30 cellular contexts compared by ENCODE assay signal in the genomic region with DNA sequence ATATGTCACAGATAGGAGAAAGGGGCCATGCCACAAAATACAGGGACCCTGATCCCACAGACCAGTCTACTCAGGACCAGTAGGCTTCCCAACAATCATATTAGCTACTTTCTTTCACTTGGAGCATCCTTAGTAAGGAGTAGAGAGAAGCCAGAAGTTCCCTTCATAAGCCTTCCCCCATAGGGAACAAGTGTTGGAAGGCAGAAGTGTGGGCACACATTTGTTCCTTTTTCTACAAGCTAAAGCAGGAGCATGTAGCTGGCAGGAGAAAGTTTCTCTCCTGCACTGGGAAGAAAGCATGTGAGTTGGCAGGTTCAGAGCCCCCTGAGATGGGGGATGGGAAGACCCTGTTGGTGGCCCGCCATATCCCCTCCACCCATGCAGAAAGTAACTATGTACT.
"Had no signal": no experiment of that assay in that cellular context is flagged by ENCODE, and none has a peak within 500 bp of the region (broad histone marks: within the 10 kb centered on the region; RNA-seq: fewer than 3 reads in every experiment).

No MANE protein-coding gene starts in this region.

- H3K4me2 ChIP-seq: smooth muscle cell had no signal

- H3K27me3 Mint-ChIP-seq: activated CD4-positive, alpha-beta T cell treated with anti-CD3 and anti-CD28 coated beads for 36 hours; activated naive CD8-positive, alpha-beta T cell; brain; naive thymus-derived CD8-positive, alpha-beta T cell had no signal

- H3K9me3 Mint-ChIP-seq: brain; effector memory CD8-positive, alpha-beta T cell; mesothelial cell of epicardium; naive thymus-derived CD8-positive, alpha-beta T cell; neural crest cell; T-helper 1 cell treated with Interleukin-12 subunit alpha and Interleukin-12 subunit beta and Interleukin-4 antibody, amounts not matched to agents 30 μg/mL and 1 μg/mL, for 36 hours had no signal

- H3K4me1 ChIP-seq: colonic mucosa, parathyroid adenoma, psoas muscle, uterus had no signal

- ATAC-seq: activated CD4-positive, alpha-beta T cell treated with anti-CD3 and anti-CD28 coated beads for 36 hours; effector memory CD8-positive, alpha-beta T cell; left cardiac atrium; left ventricle myocardium superior; naive thymus-derived CD8-positive, alpha-beta T cell; psoas muscle; stimulated activated naive CD8-positive, alpha-beta T cell treated with anti-CD3 and anti-CD28 coated beads, Interleukin-15, Interleukin-2, amounts not matched to agents 100 U/mL and 50 U/mL, for 24 hours had no signal

- FAIRE-seq: keratinocyte had no signal

- H3K9me3 ChIP-seq: colonic mucosa, psoas muscle, testis, transverse colon, uterus had no signal

- H3K4me1 Mint-ChIP-seq: activated CD4-positive, alpha-beta T cell treated with anti-CD3 and anti-CD28 coated beads for 36 hours had no signal

- H2AFZ ChIP-seq: parathyroid adenoma had no signal

- H3K27ac Mint-ChIP-seq: activated CD4-positive, alpha-beta T cell treated with anti-CD3 and anti-CD28 coated beads for 36 hours; activated naive CD8-positive, alpha-beta T cell; brain; effector memory CD8-positive, alpha-beta T cell; mesothelial cell of epicardium; T-helper 1 cell treated with Interleukin-12 subunit alpha and Interleukin-12 subunit beta and Interleukin-4 antibody, amounts not matched to agents 30 μg/mL and 1 μg/mL, for 36 hours had no signal

- H3K9ac ChIP-seq: parathyroid adenoma had no signal

- H3K4me3 ChIP-seq: cardiac muscle cell, colonic mucosa, psoas muscle, smooth muscle cell, testis, transverse colon, uterus had no signal

- H3K36me3 Mint-ChIP-seq: activated naive CD8-positive, alpha-beta T cell; brain; mesothelial cell of epicardium; naive thymus-derived CD8-positive, alpha-beta T cell had no signal

- DNase-seq: activated CD4-positive, alpha-beta T cell treated with anti-CD3 and anti-CD28 coated beads for 36 hours; activated CD4-positive, alpha-beta T cell treated with anti-CD3 and anti-CD28 coated beads, Interleukin-2, amount 50 U/mL, for 4 hours; activated effector memory CD4-positive, alpha-beta T cell treated with Interleukin-2 at 50 U/mL for 16 hours; activated naive CD4-positive, alpha-beta T cell treated with Interleukin-2 at 50 U/mL for 16 hours; aorta; cerebellar nuclear complex; colonic mucosa; effector memory CD8-positive, alpha-beta T cell; head of caudate nucleus; hippocampal formation; left cardiac atrium; left ventricle myocardium superior; naive thymus-derived CD8-positive, alpha-beta T cell; occipital lobe; psoas muscle; stimulated activated CD4-positive, alpha-beta T cell treated with anti-CD3 and anti-CD28 coated beads, Interleukin-2, amount 100 ng/mL, for 24 hours; stimulated activated naive CD8-positive, alpha-beta T cell treated with anti-CD3 and anti-CD28 coated beads, Interleukin-15, Interleukin-2, amounts not matched to agents 100 U/mL and 50 U/mL, for 24 hours; T-helper 9 cell; testis; transverse colon; uterus had no signal

- H3K27ac ChIP-seq: cardiac muscle cell, colonic mucosa, parathyroid adenoma, psoas muscle, testis, transverse colon, uterus had no signal

- H3K4me3 Mint-ChIP-seq: activated CD4-positive, alpha-beta T cell treated with anti-CD3 and anti-CD28 coated beads for 36 hours; activated naive CD8-positive, alpha-beta T cell; brain; effector memory CD8-positive, alpha-beta T cell; mesothelial cell of epicardium; naive thymus-derived CD8-positive, alpha-beta T cell; neural crest cell; T-helper 1 cell treated with Interleukin-12 subunit alpha and Interleukin-12 subunit beta and Interleukin-4 antibody, amounts not matched to agents 30 μg/mL and 1 μg/mL, for 36 hours had no signal

- H3K36me3 ChIP-seq: cardiac muscle cell, colonic mucosa, transverse colon, uterus had no signal

- H3K79me2 ChIP-seq: parathyroid adenoma had no signal

- H3K27me3 ChIP-seq: cardiac muscle cell, colonic mucosa, testis, transverse colon, uterus had no signal
